8 cellular contexts compared by ENCODE assay signal in the genomic region with DNA sequence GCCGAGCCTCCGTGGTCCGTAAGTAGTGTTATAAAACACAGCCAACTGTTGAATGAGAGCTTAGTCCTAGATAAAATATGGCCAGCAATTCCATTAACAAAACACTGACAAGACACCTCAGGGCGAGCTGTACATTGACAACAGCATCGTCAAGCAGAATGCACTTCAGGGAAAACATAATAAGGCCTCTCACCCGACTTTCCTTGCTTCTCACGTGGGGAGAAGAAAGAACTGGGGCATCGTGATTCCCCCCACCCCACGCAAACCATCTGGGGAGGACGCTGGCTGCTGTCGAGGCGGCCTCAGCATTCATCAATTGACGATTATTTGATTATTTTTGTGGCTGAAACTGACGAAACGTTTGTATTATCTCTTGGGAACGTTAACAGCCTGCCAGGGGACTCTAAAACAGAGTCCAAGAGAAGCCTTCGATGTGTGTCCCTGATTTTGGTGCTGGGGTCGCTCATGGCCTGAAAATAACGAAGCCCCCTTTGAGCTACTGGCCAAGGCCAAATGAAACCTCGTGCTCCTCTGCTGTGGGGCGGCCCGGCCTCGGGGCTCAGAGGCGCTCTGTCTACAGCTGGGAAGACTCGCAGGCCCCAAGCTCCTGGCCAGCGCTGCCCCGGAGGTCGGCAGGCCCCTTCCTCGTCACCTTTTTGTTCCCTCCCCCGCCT. TPM values are rescaled to one million over a fixed set of nuclear protein-coding genes. Genes with fewer than 3 reads are reported as not detected.
DNase-seq lines count a peak whose midpoint lies in the region; ATAC-seq lines count a peak whose summit lies in the region.

No MANE protein-coding gene starts in this region.

- peaks cover 9% of the 10 kb centered on the region for H3K4me1 ChIP-seq in iPS-18a (ENCODE audit: control insufficient read depth, low read depth, low read length)

- H3K27ac Mint-ChIP-seq in activated naive CD4-positive, alpha-beta T cell treated with anti-CD3 and anti-CD28 coated beads, Interleukin-2, amount 50 U/mL, for 72 hours, result peak overlapping the region; percentile 97 to 99
- peak overlapping the region; percentile 100 for H3K27ac Mint-ChIP-seq in stimulated activated naive CD8-positive, alpha-beta T cell treated with anti-CD3 and anti-CD28 coated beads, Interleukin-15, Interleukin-2, amounts not matched to agents 100 ng/mL and 50 ng/mL, for 24 hours

- peak; percentile 16 for ATAC-seq in GM19043 (IDR thresholded peaks at IDR 0.05; ENCODE audit: low read depth, unreplicated experiment)
- peak; percentile 10 for ATAC-seq in HG02981 (IDR thresholded peaks at IDR 0.05; ENCODE audit: unreplicated experiment)
- ATAC-seq in activated naive CD4-positive, alpha-beta T cell treated with anti-CD3 and anti-CD28 coated beads, Interleukin-2, amount 50 U/mL, for 72 hours, result peak; percentile 40 to 43

- H3K4me3 ChIP-seq in iPS-18a (ENCODE audit: low read length), result peak overlapping the region; percentile 91

- H3K9me3 Mint-ChIP-seq in activated naive CD4-positive, alpha-beta T cell treated with anti-CD3 and anti-CD28 coated beads, Interleukin-2, amount 50 U/mL, for 72 hours, result no peaks in the 10 kb centered on the region
- no peaks in the 10 kb centered on the region for H3K9me3 Mint-ChIP-seq in stimulated activated naive CD8-positive, alpha-beta T cell treated with anti-CD3 and anti-CD28 coated beads, Interleukin-15, Interleukin-2, amounts not matched to agents 100 ng/mL and 50 ng/mL, for 24 hours

- peaks cover 33% of the 10 kb centered on the region for H3K4me1 Mint-ChIP-seq in stimulated activated naive CD8-positive, alpha-beta T cell treated with anti-CD3 and anti-CD28 coated beads, Interleukin-15, Interleukin-2, amounts not matched to agents 100 ng/mL and 50 ng/mL, for 24 hours (ENCODE audit: low read depth)

- peak overlapping the region; percentile 93 for H3K9ac ChIP-seq in iPS-18a (ENCODE audit: low read length)

- no peak for DNase-seq in activated naive CD4-positive, alpha-beta T cell treated with anti-CD3 and anti-CD28 coated beads, Interleukin-2, amount 50 U/mL, for 72 hours (ENCODE audit: low spot score in 2 of 2)
- DNase-seq in NAMALWA (ENCODE audit: low spot score), result no peak
- DNase-seq in DMS79 (lab: John Stamatoyannopoulos, UW), result no peak
- no peak for DNase-seq in GOT3 (lab: John Stamatoyannopoulos, UW)

- no peaks in the 10 kb centered on the region for H3K9me3 ChIP-seq in iPS-18a (ENCODE audit: control insufficient read depth, low read depth, low read length)

- H3K4me3 Mint-ChIP-seq in stimulated activated naive CD8-positive, alpha-beta T cell treated with anti-CD3 and anti-CD28 coated beads, Interleukin-15, Interleukin-2, amounts not matched to agents 100 ng/mL and 50 ng/mL, for 24 hours, result peak overlapping the region; percentile 100

- H3K27me3 ChIP-seq in iPS-18a (ENCODE audit: control insufficient read depth, insufficient read depth, low read length), result no peaks in the 10 kb centered on the region

- no peaks in the 10 kb centered on the region for H3K27me3 Mint-ChIP-seq in stimulated activated naive CD8-positive, alpha-beta T cell treated with anti-CD3 and anti-CD28 coated beads, Interleukin-15, Interleukin-2, amounts not matched to agents 100 ng/mL and 50 ng/mL, for 24 hours

- peaks cover 17% of the 10 kb centered on the region for H3K36me3 ChIP-seq in iPS-18a (ENCODE audit: control insufficient read depth, low read depth, low read length)

- H3K36me3 Mint-ChIP-seq in activated naive CD4-positive, alpha-beta T cell treated with anti-CD3 and anti-CD28 coated beads, Interleukin-2, amount 50 U/mL, for 72 hours, result peaks cover 21 to 23% of the 10 kb centered on the region in 2 donors
- H3K36me3 Mint-ChIP-seq in stimulated activated naive CD8-positive, alpha-beta T cell treated with anti-CD3 and anti-CD28 coated beads, Interleukin-15, Interleukin-2, amounts not matched to agents 100 ng/mL and 50 ng/mL, for 24 hours (ENCODE audit: low read depth), result peaks cover 25% of the 10 kb centered on the region

- peak overlapping the region; percentile 66 for H3K27ac ChIP-seq in iPS-18a (ENCODE audit: low read length)

RNA-seq across cellular contexts. Expression of gene GDF9, which starts 0.5 kb away (rescaled TPM):
- total RNA-seq in activated naive CD4-positive, alpha-beta T cell treated with anti-CD3 and anti-CD28 coated beads, Interleukin-2, amount 50 U/mL, for 72 hours, result 1 to 10 TPM; 1.1 to 1.3 TPM

RNA-seq across cellular contexts. Expression of gene UQCRQ, which starts 0.6 kb away (rescaled TPM):
- 100 to 1,000 TPM; 396 to 399 TPM for total RNA-seq in activated naive CD4-positive, alpha-beta T cell treated with anti-CD3 and anti-CD28 coated beads, Interleukin-2, amount 50 U/mL, for 72 hours

RNA-seq across cellular contexts. Expression of gene LEAP2, which starts 7.7 kb away (rescaled TPM):
- 1 to 10 TPM; 1.5 to 3.8 TPM for total RNA-seq in activated naive CD4-positive, alpha-beta T cell treated with anti-CD3 and anti-CD28 coated beads, Interleukin-2, amount 50 U/mL, for 72 hours

RNA-seq across cellular contexts. Expression of gene SHROOM1, which starts 35.4 kb away (rescaled TPM):
- 1 to 10 TPM; 1.3 to 2.3 TPM for total RNA-seq in activated naive CD4-positive, alpha-beta T cell treated with anti-CD3 and anti-CD28 coated beads, Interleukin-2, amount 50 U/mL, for 72 hours

RNA-seq across cellular contexts. Expression of gene SOWAHA, which starts 52.7 kb away (rescaled TPM):
- not detected for total RNA-seq in activated naive CD4-positive, alpha-beta T cell treated with anti-CD3 and anti-CD28 coated beads, Interleukin-2, amount 50 U/mL, for 72 hours
